18 cellular contexts compared by ENCODE assay signal in the genomic region with DNA sequence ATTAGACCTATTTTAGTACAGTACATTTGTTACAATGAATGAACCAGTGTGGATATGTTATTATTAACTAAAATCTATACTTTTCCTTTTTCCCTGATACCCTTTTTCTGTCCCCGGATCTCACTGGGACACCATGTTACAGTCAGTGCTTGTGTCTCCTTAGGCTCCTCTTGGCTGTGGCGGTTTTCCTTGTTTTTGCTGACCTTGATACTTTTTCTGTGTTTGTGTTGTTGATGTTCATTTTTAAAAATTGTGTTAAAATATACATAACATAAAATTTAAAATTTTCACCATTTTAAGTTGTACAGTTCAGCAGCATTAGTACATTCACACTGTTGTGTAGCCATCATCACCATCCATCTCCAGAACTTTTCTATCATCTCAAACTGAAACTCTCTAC. TPM values are rescaled to one million over a fixed set of nuclear protein-coding genes. Genes with fewer than 3 reads are reported as not detected.
DNase-seq lines count a peak whose midpoint lies in the region; ATAC-seq, FAIRE-seq and TF ChIP-seq lines count a peak whose summit lies in the region.
"Had no signal": no experiment of that assay in that cellular context is flagged by ENCODE, and none has a peak within 500 bp of the region (broad histone marks: within the 10 kb centered on the region; RNA-seq: fewer than 3 reads in every experiment).

No MANE protein-coding gene starts in this region.

- POLR2A ChIA-PET in HepG2 (lab: Yijun Ruan, JAX): interaction anchor here (1.2 kb wide), 1 partner anchor 91 kb away, joined by 4 read pairs; a partner anchor contains a TSS
- POLR2A ChIA-PET in K562 (lab: Yijun Ruan, JAX): interaction anchor here (0.7 to 1.7 kb wide), 3 partner anchors 11 to 460 kb away, joined by 3 to 4 read pairs (median 3); no protein-coding TSS in a partner anchor

- no peak for DNase-seq in HepG2 (ENCODE audit: low spot score)
- no peak for DNase-seq in right lobe of liver
- no peak for DNase-seq in K562 (ENCODE audit: extremely low read depth in 1 of 4, low spot score in 3 of 4)
- DNase-seq in stimulated activated CD4-positive, alpha-beta T cell treated with anti-CD3 and anti-CD28 coated beads, Interleukin-2, amount 100 ng/mL, for 48 hours: no peak
- DNase-seq: 8988T; AML-193; Caco-2; Calu3; CD4-positive, alpha-beta T cell; CD8-positive, alpha-beta T cell; DMS79 treated with DMSO at 0.1 percent for 48 hours; GF-D8 had no signal

- TF ChIP-seq POLR2A in HepG2 (IDR thresholded peaks at IDR 0.05; ENCODE audit: insufficient read depth in 1 of 2, low read depth in 2 of 2, low read length in 2 of 2) (no peak), right lobe of liver (IDR thresholded peaks at IDR 0.05) (no peak), K562 (conservative IDR thresholded peaks at IDR 0.05) (no peak)

- in situ Hi-C loops in HepG2 (cut with HindIII; ENCODE audit: extremely low pct_ligation_motif_present, low pct_unique_long_range_greater_than_20kb) (no loop called here), K562 (cut with MboI) (no loop called here)

- H3K27me3 ChIP-seq in HepG2 (ENCODE audit: control insufficient read depth in 1 of 2, insufficient read depth in 2 of 2, low read length in 2 of 2) (no peaks in the 10 kb centered on the region), right lobe of liver (no peaks in the 10 kb centered on the region), K562 (ENCODE audit: control insufficient read depth in 2 of 2, insufficient read depth in 2 of 2, low read length in 2 of 2) (peaks cover 0 to 12% of the 10 kb centered on the region in 2 experiments; a peak in 3 of 5 replicates)
- H3K27me3 ChIP-seq: BLaER1 treated with 17β-estradiol and CSF1 and Interleukin-3, amounts not matched to agents 10 nM and 100 nM had no signal

- H3K4me3 ChIP-seq in HepG2 (replicated peaks in 1 of 3; ENCODE audit: insufficient read depth in 1 of 3, low read depth in 2 of 3, low read length in 3 of 3) (no peak overlapping the region), right lobe of liver (no peak overlapping the region), K562 (no peak overlapping the region)
- H3K4me3 ChIP-seq: BLaER1 treated with 17β-estradiol and CSF1 and Interleukin-3, amounts not matched to agents 10 nM and 100 nM had no signal

- CTCF ChIA-PET in HepG2 (lab: Yijun Ruan, JAX; ENCODE audit: low intra/inter-chr PET ratio, low total read pairs) (no interaction called here), K562 (lab: Yijun Ruan, JAX; ENCODE audit: low intra/inter-chr PET ratio) (no interaction called here)

- no peaks in the 10 kb centered on the region for H3K36me3 ChIP-seq in HepG2 (replicated peaks in 1 of 2; ENCODE audit: control insufficient read depth in 1 of 2, insufficient read depth in 2 of 2, low read length in 2 of 2)
- no peaks in the 10 kb centered on the region for H3K36me3 ChIP-seq in right lobe of liver
- H3K36me3 ChIP-seq in K562 (ENCODE audit: control insufficient read depth, insufficient read depth, low read length): no peaks in the 10 kb centered on the region
- H3K36me3 ChIP-seq: BLaER1 treated with 17β-estradiol and CSF1 and Interleukin-3, amounts not matched to agents 10 nM and 100 nM had no signal

- no peak for ATAC-seq in HepG2
- ATAC-seq in right lobe of liver: no peak
- no peak for ATAC-seq in K562
- ATAC-seq in HG03139 (IDR thresholded peaks at IDR 0.05; ENCODE audit: unreplicated experiment): no peak
- ATAC-seq: CD8-positive, alpha-beta T cell had no signal

- 0 out of 2 replicates have a peak, but pooled peaks cover 4% of the 10 kb centered on the region for H3K9me3 ChIP-seq in HepG2 (ENCODE audit: low read length)
- H3K9me3 ChIP-seq in right lobe of liver: no peaks in the 10 kb centered on the region
- no peaks in the 10 kb centered on the region for H3K9me3 ChIP-seq in K562 (replicated peaks; ENCODE audit: control insufficient read depth, insufficient read depth, low read depth, low read length)

- intact Hi-C loops in HepG2 (cut with micrococcal nuclease; ENCODE audit: unreplicated experiment) (no loop called here), right lobe of liver (cut with DNase I) (no loop called here), K562 (cut with micrococcal nuclease) (no loop called here)

- no peaks in the 10 kb centered on the region for H3K9me1 ChIP-seq in K562 (ENCODE audit: control insufficient read depth, insufficient read depth, low read length)

- no peak for TF ChIP-seq EP300 in HepG2 (IDR thresholded peaks at IDR 0.05; ENCODE audit: low read depth in 2 of 2, low read length in 2 of 2)
- no peak for TF ChIP-seq EP300 in HepG2 (CRISPR knock-in tag; IDR thresholded peaks at IDR 0.05; ENCODE audit: borderline replicate concordance)
- TF ChIP-seq EP300 in K562 (IDR thresholded peaks at IDR 0.05; ENCODE audit: low read length): no peak

- no peaks in the 10 kb centered on the region for H3K79me2 ChIP-seq in HepG2 (ENCODE audit: insufficient read depth, low read length)
- H3K79me2 ChIP-seq in K562 (ENCODE audit: control insufficient read depth, insufficient read depth, low read length): no peaks in the 10 kb centered on the region

- H3K4me2 ChIP-seq in HepG2 (ENCODE audit: low read depth, low read length) (no peak overlapping the region), K562 (ENCODE audit: insufficient read depth, low read length) (no peak overlapping the region)
- H3K4me2 ChIP-seq: BLaER1 treated with 17β-estradiol and CSF1 and Interleukin-3, amounts not matched to agents 10 nM and 100 nM had no signal

- TF ChIP-seq CTCF in HepG2 (CRISPR knock-in tag; IDR thresholded peaks at IDR 0.05): no peak
- TF ChIP-seq CTCF in right lobe of liver (IDR thresholded peaks at IDR 0.05): no peak
- TF ChIP-seq CTCF in K562 (IDR thresholded peaks at IDR 0.05 in 2 of 3, conservative IDR thresholded peaks at IDR 0.05 in 1 of 3; ENCODE audit: insufficient read depth in 2 of 3, low read depth in 1 of 3, low read length in 3 of 3): no peak

- H3K27ac ChIP-seq in HepG2 (ENCODE audit: extremely low read length, insufficient read depth, low read length) (no peak overlapping the region), right lobe of liver (no peak overlapping the region), K562 (ENCODE audit: extremely low read depth, low read depth, low read length) (no peak overlapping the region)
- H3K27ac ChIP-seq: BLaER1 treated with 17β-estradiol and CSF1 and Interleukin-3, amounts not matched to agents 10 nM and 100 nM; C4-2B had no signal

- WGBS in HepG2 (ENCODE audit: low lambda C conversion rate): 88% methylated on average over 2 of the region's 2 CpGs
- 81% methylated on average over 2 of the region's 2 CpGs for WGBS in right lobe of liver (ENCODE audit: insufficient coverage, low coverage, low lambda C conversion rate, missing lambda C conversion rate)
- 27% methylated on average over 2 of the region's 2 CpGs for WGBS in K562 (ENCODE audit: insufficient coverage, low coverage, missing lambda C conversion rate)

- TF ChIP-seq RAD21 in HepG2 (CRISPR knock-in tag; IDR thresholded peaks at IDR 0.05) (no peak), K562 (CRISPR knock-in tag; conservative IDR thresholded peaks at IDR 0.05 in 1 of 2, IDR thresholded peaks at IDR 0.05 in 1 of 2) (no peak)

- FAIRE-seq in HepG2 (lab: Jason Lieb, UNC) (no peak), K562 (lab: Jason Lieb, UNC) (no peak)
- FAIRE-seq: D721Med, GM12891, GM19239 had no signal

- H3K4me1 ChIP-seq in HepG2 (ENCODE audit: insufficient read depth, low read length) (peaks cover 49% of the 10 kb centered on the region), right lobe of liver (no peaks in the 10 kb centered on the region), K562 (replicated peaks in 1 of 2; ENCODE audit: control insufficient read depth in 2 of 2, insufficient read depth in 2 of 2, low read length in 2 of 2) (peaks cover 2 to 7% of the 10 kb centered on the region in 2 experiments; a peak in 3 of 5 replicates)
- H3K4me1 ChIP-seq: BLaER1 treated with 17β-estradiol and CSF1 and Interleukin-3, amounts not matched to agents 10 nM and 100 nM had no signal

- H3K9ac ChIP-seq in HepG2 (ENCODE audit: insufficient read depth, low read depth, low read length) (no peak overlapping the region), K562 (ENCODE audit: insufficient read depth in 1 of 2, low read depth in 2 of 2, low read length in 2 of 2) (no peak overlapping the region)
- H3K9ac ChIP-seq: BLaER1 treated with 17β-estradiol and CSF1 and Interleukin-3, amounts not matched to agents 10 nM and 100 nM had no signal

- H4K20me1 ChIP-seq in HepG2 (ENCODE audit: insufficient read depth, low read length) (no peaks in the 10 kb centered on the region), K562 (replicated peaks; ENCODE audit: control insufficient read depth, insufficient read depth, low read length) (no peaks in the 10 kb centered on the region)
- H4K20me1 ChIP-seq: BLaER1 treated with 17β-estradiol and CSF1 and Interleukin-3, amounts not matched to agents 10 nM and 100 nM had no signal

- BruUV-seq in HepG2 (replicated peaks; lab: Mats Ljungman, UMichigan) (no TSS peak), K562 (replicated peaks; lab: Mats Ljungman, UMichigan) (no TSS peak)

- H2AFZ ChIP-seq in HepG2 (ENCODE audit: low read length) (no peak overlapping the region), K562 (ENCODE audit: low read depth, low read length) (no peak overlapping the region)

RNA-seq across cellular contexts. Expression of a gene that starts 54.2 kb away (rescaled TPM):
- 26.4 and 28.9 TPM in 2 replicates for total RNA-seq in HepG2 (2016; rRNA removed; fragmentation: Illumina TruSeq; extraction: Trizol)
- 6.6 and 7.4 TPM in 2 replicates for total RNA-seq in HepG2 (2016; cell fraction: cytosol; rRNA removed; fragmentation: Illumina TruSeq; extraction: Trizol; ENCODE audit: low read depth)
- total RNA-seq in HepG2 (2016; cell fraction: insoluble cytoplasmic fraction; rRNA removed; fragmentation: Illumina TruSeq; extraction: Trizol): 22.4 and 26.0 TPM in 2 replicates
- 11.1 and 11.2 TPM in 2 replicates for total RNA-seq in HepG2 (2016; cell fraction: membrane; rRNA removed; fragmentation: Illumina TruSeq; extraction: Trizol)
- 39.7 and 41.7 TPM in 2 replicates for total RNA-seq in HepG2 (2016; cell fraction: nucleus; rRNA removed; fragmentation: Illumina TruSeq; extraction: Trizol)
- 8.8 and 9.7 TPM in 2 replicates for polyA plus RNA-seq in HepG2 (2011; rRNA removed)
- polyA plus RNA-seq in HepG2 (2011; cell fraction: cytosol; rRNA removed): 3.7 and 4.4 TPM in 2 replicates
- 22.4 and 23.2 TPM in 2 replicates for polyA plus RNA-seq in HepG2 (2011; cell fraction: nucleus; rRNA removed)
- 7.1 and 8.1 TPM in 2 replicates for polyA plus RNA-seq in HepG2 (2012)
- polyA plus RNA-seq in HepG2 (2016; cell fraction: cytosol; fragmentation: Illumina TruSeq; extraction: Trizol; ENCODE audit: low read depth): 1.5 and 1.8 TPM in 2 replicates
- polyA plus RNA-seq in HepG2 (2016; cell fraction: insoluble cytoplasmic fraction; fragmentation: Illumina TruSeq; extraction: Trizol; ENCODE audit: low read depth): 16.7 and 19.5 TPM in 2 replicates
- 4.2 and 4.7 TPM in 2 replicates for polyA plus RNA-seq in HepG2 (2016; cell fraction: membrane; fragmentation: Illumina TruSeq; extraction: Trizol; ENCODE audit: low read depth)
- polyA plus RNA-seq in HepG2 (2016; cell fraction: nucleus; fragmentation: Illumina TruSeq; extraction: Trizol; ENCODE audit: insufficient read depth, low read depth): 65.6 and 72.4 TPM in 2 replicates
- polyA minus RNA-seq in HepG2 (2011; rRNA and poly(A)+ RNA removed; ENCODE audit: low replicate concordance): 15.3 and 17.6 TPM in 2 replicates
- polyA minus RNA-seq in HepG2 (2011; cell fraction: cytosol; rRNA and poly(A)+ RNA removed): 8.8 and 11.6 TPM in 2 replicates
- polyA minus RNA-seq in HepG2 (2011; cell fraction: nucleus; rRNA and poly(A)+ RNA removed): 43.5 and 49.5 TPM in 2 replicates
- total RNA-seq in right lobe of liver: 1 to 10 TPM in 5 of 6 experiments, under 1 TPM in 1; 0.70 to 8.2 (median 2.4) TPM
- total RNA-seq in K562 (2011; cell fraction: chromatin; rRNA removed; ENCODE audit: low replicate concordance): 124 and 131 TPM in 2 replicates
- 33.5 and 46.1 TPM in 2 replicates for total RNA-seq in K562 (2011; cell fraction: nucleolus; rRNA removed)
- 48.8 and 79.4 TPM in 2 replicates for total RNA-seq in K562 (2011; cell fraction: nucleoplasm; rRNA removed)
- 16.3 and 22.1 TPM in 2 replicates for total RNA-seq in K562 (2014; rRNA removed)
- 33.4 and 39.0 TPM in 2 replicates for total RNA-seq in K562 (2014; rRNA removed; fragmentation: Illumina TruSeq; extraction: Trizol)
- 25.4 and 26.5 TPM in 2 replicates for total RNA-seq in K562 (2015; rRNA removed; fragmentation: Illumina TruSeq; extraction: Trizol)
- total RNA-seq in K562 (2021): 35.0 and 37.2 TPM in 2 replicates
- 23.8 and 34.0 TPM in 2 replicates for polyA plus RNA-seq in K562 (2011; rRNA removed)
- polyA plus RNA-seq in K562 (2011; cell fraction: cytosol; rRNA removed): 7.9 and 9.7 TPM in 2 replicates
- polyA plus RNA-seq in K562 (2011; cell fraction: nucleus; rRNA removed): 50.5 and 63.2 TPM in 2 replicates
- 13.1 and 17.7 TPM in 2 replicates for polyA plus RNA-seq in K562 (2012)
- polyA plus RNA-seq in K562 (2014; fragmentation: Illumina TruSeq; extraction: Trizol): 24.9 and 29.9 TPM in 2 replicates
- polyA plus RNA-seq in K562 (2014; fragmentation: Nextera tagmentation; extraction: Ambion mirVana): 1 to 10 TPM; 4.8 to 6.8 TPM
- polyA plus RNA-seq in K562 (2014; rRNA removed): 20.3 and 21.2 TPM in 2 replicates
- 70.4 and 71.2 TPM in 2 replicates for polyA minus RNA-seq in K562 (2011; rRNA and poly(A)+ RNA removed)
- 20.3 and 33.0 TPM in 2 replicates for polyA minus RNA-seq in K562 (2011; cell fraction: cytosol; rRNA and poly(A)+ RNA removed)
- polyA minus RNA-seq in K562 (2011; cell fraction: nucleus; rRNA and poly(A)+ RNA removed): 46.0 and 48.3 TPM in 2 replicates
